In the genomic region with DNA sequence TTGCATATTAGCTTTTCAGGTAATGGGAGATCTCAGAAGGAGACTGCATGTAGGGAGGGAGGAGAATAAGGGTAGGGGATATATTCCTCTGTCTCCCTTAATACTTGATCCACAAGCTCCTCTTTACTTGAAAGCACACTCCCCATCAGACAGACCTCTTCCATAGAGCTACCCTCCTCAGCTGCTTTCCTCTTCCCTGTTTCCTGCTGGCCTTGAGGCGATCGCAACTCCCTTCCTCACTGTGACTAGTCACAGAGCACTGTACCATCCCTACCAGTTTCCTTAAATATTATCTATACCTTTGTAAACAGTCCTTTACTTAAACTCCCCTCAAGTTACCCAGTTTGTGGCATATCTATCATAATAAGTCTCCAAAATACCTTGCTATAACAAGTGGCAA, we compare ENCODE assay signal across 22 cellular contexts. TPM values are rescaled to one million over a fixed set of nuclear protein-coding genes. Genes with fewer than 3 reads are reported as not detected.
DNase-seq lines count a peak whose midpoint lies in the region; ATAC-seq and TF ChIP-seq lines count a peak whose summit lies in the region.
"Had no signal": no experiment of that assay in that cellular context is flagged by ENCODE, and none has a peak within 500 bp of the region (broad histone marks: within the 10 kb centered on the region; RNA-seq: fewer than 3 reads in every experiment).

No MANE protein-coding gene starts in this region.

- no peaks in the 10 kb centered on the region for H3K9me3 ChIP-seq in neutrophil
- H3K9me3 ChIP-seq: esophagus muscularis mucosa, thyroid gland had no signal

- peaks cover 8% of the 10 kb centered on the region for H3K36me3 Mint-ChIP-seq in activated naive CD4-positive, alpha-beta T cell treated with anti-CD3 and anti-CD28 coated beads, Interleukin-2, amount 50 U/mL, for 24 hours
- no peaks in the 10 kb centered on the region for H3K36me3 Mint-ChIP-seq in activated naive CD4-positive, alpha-beta T cell treated with anti-CD3 and anti-CD28 coated beads, Interleukin-2, amount 50 U/mL, for 72 hours
- H3K36me3 Mint-ChIP-seq in IgD-negative memory B cell: no peaks in the 10 kb centered on the region
- no peaks in the 10 kb centered on the region for H3K36me3 Mint-ChIP-seq in dendritic cell treated with granulocyte-macrophage colony-stimulating factor and Interleukin-4, amounts not matched to agents 40 ng/mL and 50 ng/mL, for 4 days (ENCODE audit: low read depth)

- no peaks in the 10 kb centered on the region for H3K27me3 Mint-ChIP-seq in activated naive CD4-positive, alpha-beta T cell treated with anti-CD3 and anti-CD28 coated beads, Interleukin-2, amount 50 U/mL, for 24 hours
- H3K27me3 Mint-ChIP-seq in IgD-negative memory B cell: no peaks in the 10 kb centered on the region
- H3K27me3 Mint-ChIP-seq in dendritic cell treated with granulocyte-macrophage colony-stimulating factor and Interleukin-4, amounts not matched to agents 40 ng/mL and 50 ng/mL, for 4 days: no peaks in the 10 kb centered on the region
- H3K27me3 Mint-ChIP-seq: progenitor cell of endocrine pancreas had no signal

- H3K4me3 ChIP-seq in neutrophil (ENCODE audit: low read depth in 1 of 2, low read length in 1 of 2): no peak overlapping the region
- H3K4me3 ChIP-seq: esophagus muscularis mucosa, thyroid gland had no signal

- no peak for TF ChIP-seq CTCF in neutrophil (IDR thresholded peaks at IDR 0.05)

- peak overlapping the region; percentile 16 for H3K4me3 Mint-ChIP-seq in activated naive CD4-positive, alpha-beta T cell treated with anti-CD3 and anti-CD28 coated beads, Interleukin-2, amount 50 U/mL, for 24 hours
- H3K4me3 Mint-ChIP-seq in IgD-negative memory B cell: peak overlapping the region in 2 of 4 donors; percentile 19 to 42
- no peak overlapping the region for H3K4me3 Mint-ChIP-seq in dendritic cell treated with granulocyte-macrophage colony-stimulating factor and Interleukin-4, amounts not matched to agents 40 ng/mL and 50 ng/mL, for 4 days

- DNase-seq in activated naive CD4-positive, alpha-beta T cell treated with anti-CD3 and anti-CD28 coated beads, Interleukin-2, amount 50 U/mL, for 72 hours (ENCODE audit: low spot score in 2 of 2): no peak
- DNase-seq in GM03348 (ENCODE audit: low spot score): no peak
- DNase-seq: activated CD4-positive, alpha-beta T cell treated with anti-CD3 and anti-CD28 coated beads for 48 hours; activated gamma-delta T cell treated with Interleukin-2 at 50 U/mL for 16 hours; anterior cingulate cortex; caudate nucleus; DMS53; HCEC 1CT; NCI-H1417 treated with DMSO at 0.1 percent for 48 hours; NCI-H2107; NCI-H510A treated with DMSO at 0.1 percent for 48 hours; RPMI8226; stimulated activated naive CD4-positive, alpha-beta T cell treated with Interleukin-2 at 50 U/mL for 16 hours; thyroid gland had no signal

- intact Hi-C loops in dendritic cell treated with granulocyte-macrophage colony-stimulating factor and Interleukin-4, amounts not matched to agents 40 ng/mL and 50 ng/mL, for 4 days (cut with micrococcal nuclease): no loop called here

- H3K27ac Mint-ChIP-seq in activated naive CD4-positive, alpha-beta T cell treated with anti-CD3 and anti-CD28 coated beads, Interleukin-2, amount 50 U/mL, for 24 hours: no peak overlapping the region
- no peak overlapping the region for H3K27ac Mint-ChIP-seq in activated naive CD4-positive, alpha-beta T cell treated with anti-CD3 and anti-CD28 coated beads, Interleukin-2, amount 50 U/mL, for 72 hours
- peak overlapping the region in 2 of 3 donors; percentile 0 to 53 for H3K27ac Mint-ChIP-seq in IgD-negative memory B cell
- peak overlapping the region; percentile 12 for H3K27ac Mint-ChIP-seq in dendritic cell treated with granulocyte-macrophage colony-stimulating factor and Interleukin-4, amounts not matched to agents 40 ng/mL and 50 ng/mL, for 4 days
- H3K27ac Mint-ChIP-seq: progenitor cell of endocrine pancreas had no signal

- no peaks in the 10 kb centered on the region for H3K9me3 Mint-ChIP-seq in activated naive CD4-positive, alpha-beta T cell treated with anti-CD3 and anti-CD28 coated beads, Interleukin-2, amount 50 U/mL, for 24 hours
- H3K9me3 Mint-ChIP-seq in activated naive CD4-positive, alpha-beta T cell treated with anti-CD3 and anti-CD28 coated beads, Interleukin-2, amount 50 U/mL, for 72 hours: no peaks in the 10 kb centered on the region
- H3K9me3 Mint-ChIP-seq in IgD-negative memory B cell: no peaks in the 10 kb centered on the region
- peaks cover under 1% of the 10 kb centered on the region for H3K9me3 Mint-ChIP-seq in dendritic cell treated with granulocyte-macrophage colony-stimulating factor and Interleukin-4, amounts not matched to agents 40 ng/mL and 50 ng/mL, for 4 days

- H3K27me3 ChIP-seq in neutrophil: no peaks in the 10 kb centered on the region
- H3K27me3 ChIP-seq: esophagus muscularis mucosa, thyroid gland had no signal

- H3K27ac ChIP-seq in neutrophil: peak overlapping the region; percentile 52
- H3K27ac ChIP-seq: esophagus muscularis mucosa, thyroid gland had no signal

- no peak for ATAC-seq in activated naive CD4-positive, alpha-beta T cell treated with anti-CD3 and anti-CD28 coated beads, Interleukin-2, amount 50 U/mL, for 72 hours
- no peak for ATAC-seq in HG02938 (IDR thresholded peaks at IDR 0.05; ENCODE audit: unreplicated experiment)
- no peak for ATAC-seq in GM21381 (IDR thresholded peaks at IDR 0.05; ENCODE audit: unreplicated experiment)

- H3K4me1 ChIP-seq in neutrophil (ENCODE audit: control insufficient read depth in 1 of 2, insufficient read depth in 1 of 2, low read depth in 1 of 2, low read length in 1 of 2): peaks cover 36 to 58% of the 10 kb centered on the region in 2 experiments

- H3K4me1 Mint-ChIP-seq in activated naive CD4-positive, alpha-beta T cell treated with anti-CD3 and anti-CD28 coated beads, Interleukin-2, amount 50 U/mL, for 24 hours: peaks cover 77% of the 10 kb centered on the region
- H3K4me1 Mint-ChIP-seq in IgD-negative memory B cell: peaks cover 62 to 71% (median 63%) of the 10 kb centered on the region in 3 donors
- peaks cover 66% of the 10 kb centered on the region for H3K4me1 Mint-ChIP-seq in dendritic cell treated with granulocyte-macrophage colony-stimulating factor and Interleukin-4, amounts not matched to agents 40 ng/mL and 50 ng/mL, for 4 days (ENCODE audit: low read depth)

- no peaks in the 10 kb centered on the region for H3K36me3 ChIP-seq in neutrophil
- H3K36me3 ChIP-seq: esophagus muscularis mucosa, thyroid gland had no signal

RNA-seq across cellular contexts. Expression of a gene that starts 10.9 kb away (rescaled TPM):
- 10 to 100 TPM; 59.4 to 63.4 TPM for total RNA-seq in activated naive CD4-positive, alpha-beta T cell treated with anti-CD3 and anti-CD28 coated beads, Interleukin-2, amount 50 U/mL, for 72 hours
- 41.2 TPM for polyA plus RNA-seq in IgD-negative memory B cell

Comparison
In these comparisons a context has a peak if more than half of its experiments do, and no peak if none do; other contexts are left out.
1. H3K27ac Mint-ChIP-seq: peak in IgD-negative memory B cell (2 of 3) and dendritic cell treated with granulocyte-macrophage colony-stimulating factor and Interleukin-4, amounts not matched to agents 40 ng/mL and 50 ng/mL, for 4 days (single experiment); none in activated naive CD4-positive, alpha-beta T cell treated with anti-CD3 and anti-CD28 coated beads, Interleukin-2, amount 50 U/mL, for 24 hours (single experiment) and activated naive CD4-positive, alpha-beta T cell treated with anti-CD3 and anti-CD28 coated beads, Interleukin-2, amount 50 U/mL, for 72 hours (0 of 2).